In the genomic region with DNA sequence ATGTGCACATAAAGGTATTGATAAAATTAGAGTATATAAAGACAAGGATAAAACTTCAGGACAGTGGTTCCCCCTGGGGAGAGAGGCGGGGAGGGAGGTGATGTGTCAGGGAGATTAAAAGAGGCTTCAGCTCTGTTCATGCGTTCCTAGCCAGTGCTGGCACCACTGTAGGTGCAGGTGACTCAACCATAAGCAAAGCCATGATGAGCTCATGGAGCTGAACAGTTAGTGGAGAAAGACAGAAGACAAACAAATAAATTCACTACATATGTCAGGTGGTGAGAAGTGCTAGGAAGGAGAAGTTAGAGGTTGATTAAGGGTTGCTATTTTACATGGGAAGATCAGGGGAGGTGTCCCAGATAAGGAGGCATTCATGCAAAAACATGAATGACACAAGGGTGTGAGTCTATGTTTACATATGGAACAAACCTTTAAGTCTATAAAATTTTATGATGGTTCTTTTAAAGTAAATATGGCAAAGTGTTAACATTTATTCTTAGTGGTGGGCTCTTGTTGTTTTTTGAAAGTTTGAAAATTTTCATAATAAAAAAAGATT, we compare ENCODE assay signal across 13 cellular contexts.
DNase-seq lines count a peak whose midpoint lies in the region; ATAC-seq, FAIRE-seq and TF ChIP-seq lines count a peak whose summit lies in the region.
"Had no signal": no experiment of that assay in that cellular context is flagged by ENCODE, and none has a peak within 500 bp of the region (broad histone marks: within the 10 kb centered on the region; RNA-seq: fewer than 3 reads in every experiment).

No MANE protein-coding gene starts in this region.

- 57% methylated on average over 2 of the region's 2 CpGs for WGBS in suprapubic skin

- TF ChIP-seq POLR2A in H54 (IDR thresholded peaks at IDR 0.05; ENCODE audit: low read depth, low read length) (no peak), suprapubic skin (IDR thresholded peaks at IDR 0.05) (no peak)

- no peaks in the 10 kb centered on the region for H3K9me3 Mint-ChIP-seq in CD4-positive, alpha-beta memory T cell
- H3K9me3 Mint-ChIP-seq in activated B cell treated with CpG ODN at 0.5 μM for 24 hours, result no peaks in the 10 kb centered on the region
- H3K9me3 Mint-ChIP-seq in immature natural killer cell, result no peaks in the 10 kb centered on the region

- H3K27me3 ChIP-seq in CD4-positive, alpha-beta memory T cell (ENCODE audit: insufficient read depth, low read length), result no peaks in the 10 kb centered on the region
- H3K27me3 ChIP-seq in tibial artery (no peaks in the 10 kb centered on the region), suprapubic skin (no peaks in the 10 kb centered on the region)
- H3K27me3 ChIP-seq: heart right ventricle had no signal

- no peak overlapping the region for H3K4me3 ChIP-seq in CD4-positive, alpha-beta memory T cell (ENCODE audit: low read length in 2 of 2)
- no peak overlapping the region for H3K4me3 ChIP-seq in tibial artery
- H3K4me3 ChIP-seq in suprapubic skin, result no peak overlapping the region
- H3K4me3 ChIP-seq: heart right ventricle, lower lobe of right lung had no signal

- POLR2A ChIA-PET in CD4-positive, alpha-beta memory T cell (lab: Charles Lee; ENCODE audit: partially characterized antibody), result no interaction called here
- POLR2A ChIA-PET in activated B cell treated with CpG ODN at 0.5 μM for 24 hours (lab: Charles Lee), result interaction anchor here (1.7 kb wide), 1 partner anchor 16 kb away, joined by 4 read pairs; no protein-coding TSS in a partner anchor

- H3K27me3 Mint-ChIP-seq in CD4-positive, alpha-beta memory T cell, result no peaks in the 10 kb centered on the region
- H3K27me3 Mint-ChIP-seq in activated B cell treated with CpG ODN at 0.5 μM for 24 hours, result no peaks in the 10 kb centered on the region
- H3K27me3 Mint-ChIP-seq in immature natural killer cell (ENCODE audit: low read depth in 3 of 3), result no peaks in the 10 kb centered on the region

- H3K36me3 ChIP-seq in CD4-positive, alpha-beta memory T cell (ENCODE audit: insufficient read depth, low read length), result peaks cover 4% of the 10 kb centered on the region
- H3K36me3 ChIP-seq in tibial artery (no peaks in the 10 kb centered on the region), suprapubic skin (no peaks in the 10 kb centered on the region)
- H3K36me3 ChIP-seq: heart right ventricle, lower lobe of right lung, WERI-Rb-1 had no signal

- intact Hi-C loops in CD4-positive, alpha-beta memory T cell (cut with micrococcal nuclease), result loop anchor here (1.0 kb wide), 1 partner anchor 11 kb away; no protein-coding TSS in a partner anchor
- intact Hi-C loops in activated B cell treated with CpG ODN at 0.5 μM for 24 hours (cut with micrococcal nuclease), result loop anchor here (2.0 kb wide), 1 partner anchor 14 kb away; no protein-coding TSS in a partner anchor
- intact Hi-C loops in tibial artery (cut with DNase I; ENCODE audit: low total_unique reads), result no loop called here

- CTCF ChIA-PET in CD4-positive, alpha-beta memory T cell (lab: Charles Lee; ENCODE audit: partially characterized antibody), result interaction anchor here (1.0 to 1.6 kb wide), 2 partner anchors 13 to 61 kb away, joined by 3 to 5 read pairs; no protein-coding TSS in a partner anchor
- CTCF ChIA-PET in activated B cell treated with CpG ODN at 0.5 μM for 24 hours (lab: Charles Lee), result interaction anchor here (1.5 to 15.1 kb wide), 3 partner anchors 22 to 60 kb away, joined by 3 to 282 read pairs (median 3); no protein-coding TSS in a partner anchor

- peaks cover 73% of the 10 kb centered on the region for H3K4me1 ChIP-seq in CD4-positive, alpha-beta memory T cell (ENCODE audit: insufficient read depth, low read length)
- H3K4me1 ChIP-seq in tibial artery, result peaks cover 0 to 9% (median 2%) of the 10 kb centered on the region in 4 donors
- peaks cover 3% of the 10 kb centered on the region for H3K4me1 ChIP-seq in suprapubic skin

- peak overlapping the region in 6 of 7 donors; percentile 4 to 78 (median 42) for H3K27ac Mint-ChIP-seq in CD4-positive, alpha-beta memory T cell
- H3K27ac Mint-ChIP-seq in activated B cell treated with CpG ODN at 0.5 μM for 24 hours, result peak overlapping the region; percentile 68
- H3K27ac Mint-ChIP-seq in immature natural killer cell, result peak overlapping the region in 5 of 6 donors; percentile 16 to 55 (median 31)

- H3K36me3 Mint-ChIP-seq in CD4-positive, alpha-beta memory T cell, result peaks cover 7 to 40% of the 10 kb centered on the region in 2 donors
- H3K36me3 Mint-ChIP-seq in activated B cell treated with CpG ODN at 0.5 μM for 24 hours (ENCODE audit: low read depth) (peaks cover 49% of the 10 kb centered on the region), immature natural killer cell (no peaks in the 10 kb centered on the region)

- TF ChIP-seq CTCF in activated B cell treated with CpG ODN at 0.5 μM for 24 hours (IDR thresholded peaks at IDR 0.05), result no peak
- TF ChIP-seq CTCF in tibial artery (IDR thresholded peaks at IDR 0.05), result no peak
- no peak for TF ChIP-seq CTCF in suprapubic skin (IDR thresholded peaks at IDR 0.05)

- ATAC-seq in activated B cell treated with CpG ODN at 0.5 μM for 24 hours (ENCODE audit: low read depth) (peak; percentile 45), GM21576 (IDR thresholded peaks at IDR 0.05; ENCODE audit: unreplicated experiment) (no peak), GM18868 (IDR thresholded peaks at IDR 0.05; ENCODE audit: unreplicated experiment) (no peak)
- ATAC-seq: heart right ventricle had no signal

- H3K9me3 ChIP-seq in CD4-positive, alpha-beta memory T cell (ENCODE audit: control insufficient read depth in 1 of 2, low read length in 2 of 2), result no peaks in the 10 kb centered on the region
- no peaks in the 10 kb centered on the region for H3K9me3 ChIP-seq in tibial artery
- H3K9me3 ChIP-seq in suprapubic skin, result no peaks in the 10 kb centered on the region
- H3K9me3 ChIP-seq: heart right ventricle, lower lobe of right lung had no signal

- peaks cover 42 to 70% (median 56%) of the 10 kb centered on the region in 4 donors for H3K4me1 Mint-ChIP-seq in CD4-positive, alpha-beta memory T cell
- H3K4me1 Mint-ChIP-seq in activated B cell treated with CpG ODN at 0.5 μM for 24 hours (peaks cover 72% of the 10 kb centered on the region), immature natural killer cell (peaks cover 50 to 76% of the 10 kb centered on the region in 2 donors)

- H3K27ac ChIP-seq in CD4-positive, alpha-beta memory T cell (ENCODE audit: low read depth, low read length), result no peak overlapping the region
- H3K27ac ChIP-seq in tibial artery (no peak overlapping the region), suprapubic skin (no peak overlapping the region)
- H3K27ac ChIP-seq: heart right ventricle, lower lobe of right lung, RWPE1, WERI-Rb-1 had no signal

- TF ChIP-seq EP300 in suprapubic skin (IDR thresholded peaks at IDR 0.05), result no peak

- FAIRE-seq in H54 (lab: Jason Lieb, UNC), result peak; percentile 94

- DNase-seq in CD4-positive, alpha-beta memory T cell, result no peak
- no peak for DNase-seq in H54 (ENCODE audit: insufficient read length, low spot score)
- no peak for DNase-seq in activated B cell treated with CpG ODN at 0.5 μM for 24 hours
- DNase-seq in immature natural killer cell, result no peak
- DNase-seq in tibial artery, result no peak
- no peak for DNase-seq in suprapubic skin (ENCODE audit: low spot score in 2 of 2)
- DNase-seq: activated naive CD4-positive, alpha-beta T cell; heart right ventricle; lower lobe of right lung; WERI-Rb-1 had no signal

- peak overlapping the region in 2 of 8 donors; percentile 3 to 6 for H3K4me3 Mint-ChIP-seq in CD4-positive, alpha-beta memory T cell
- no peak overlapping the region for H3K4me3 Mint-ChIP-seq in activated B cell treated with CpG ODN at 0.5 μM for 24 hours
- H3K4me3 Mint-ChIP-seq in immature natural killer cell, result peak overlapping the region in 1 of 5 donors; percentile 3
